Comparison of ENCODE assay signal across 1 cellular context in the genomic region with DNA sequence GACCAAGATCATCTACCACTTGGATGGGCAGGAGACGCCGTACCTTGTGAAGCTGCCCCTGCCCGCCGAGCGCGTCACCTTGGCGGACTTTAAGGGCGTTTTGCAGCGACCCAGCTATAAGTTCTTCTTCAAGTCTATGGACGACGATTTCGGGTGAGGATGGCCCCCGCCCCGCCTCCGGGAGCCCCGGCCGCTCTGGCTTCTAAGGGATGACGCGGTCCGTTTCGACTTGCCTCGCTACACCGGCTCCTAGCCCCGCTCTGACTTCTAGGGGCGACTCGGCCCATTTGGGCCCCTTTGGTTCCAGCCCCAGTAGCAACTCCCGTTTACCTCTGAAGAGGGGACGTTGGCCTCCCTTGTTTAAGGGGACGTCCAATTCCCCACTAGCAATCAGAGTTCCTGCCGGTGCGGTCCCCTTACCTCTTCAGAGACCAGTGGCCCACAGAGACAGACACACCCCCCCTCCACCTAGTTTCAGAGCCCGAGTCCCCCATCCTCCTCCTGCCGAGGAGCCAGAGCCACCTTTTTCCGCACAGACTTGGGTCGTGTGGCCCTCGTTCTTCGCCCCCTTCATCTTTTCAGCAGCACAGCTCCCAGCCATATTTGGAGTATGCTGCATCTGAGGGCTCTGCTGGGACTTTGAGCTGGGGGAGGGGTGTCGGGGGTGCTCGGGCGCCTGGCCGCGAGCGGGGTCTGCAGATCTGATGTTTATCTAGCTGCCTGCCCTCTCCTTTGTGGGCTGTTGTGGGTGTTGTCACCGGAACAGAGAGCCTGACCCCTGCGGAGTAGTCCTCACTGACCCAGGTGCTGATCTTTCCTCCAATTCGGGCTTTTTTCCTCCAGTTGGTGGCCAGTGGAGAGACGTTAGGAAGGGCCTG.
A peak's percentile ranks its signal among the peaks of the same experiment; 100 is the strongest.
TF ChIP-seq lines count a peak whose summit lies in the region.

No MANE protein-coding gene starts in this region.

TF ChIP-seq in K562, 482 proteins besides CTCF, POLR2A, EP300 and RAD21 (continued from another document and continues in another):
- TF ChIP-seq, protein P1, sequence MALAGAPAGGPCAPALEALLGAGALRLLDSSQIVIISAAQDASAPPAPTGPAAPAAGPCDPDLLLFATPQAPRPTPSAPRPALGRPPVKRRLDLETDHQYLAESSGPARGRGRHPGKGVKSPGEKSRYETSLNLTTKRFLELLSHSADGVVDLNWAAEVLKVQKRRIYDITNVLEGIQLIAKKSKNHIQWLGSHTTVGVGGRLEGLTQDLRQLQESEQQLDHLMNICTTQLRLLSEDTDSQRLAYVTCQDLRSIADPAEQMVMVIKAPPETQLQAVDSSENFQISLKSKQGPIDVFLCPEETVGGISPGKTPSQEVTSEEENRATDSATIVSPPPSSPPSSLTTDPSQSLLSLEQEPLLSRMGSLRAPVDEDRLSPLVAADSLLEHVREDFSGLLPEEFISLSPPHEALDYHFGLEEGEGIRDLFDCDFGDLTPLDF (CRISPR knock-in tag; IDR thresholded peaks at IDR 0.05) = peak; percentile 52; the same call in 1 of the 2 replicates
- TF ChIP-seq HEY1 (CRISPR knock-in tag; IDR thresholded peaks at IDR 0.05; ENCODE audit: borderline replicate concordance) (no peak), MEIS2 (IDR thresholded peaks at IDR 0.05; ENCODE audit: partially characterized antibody) (no peak), ATF7 (IDR thresholded peaks at IDR 0.05) (0 out of 2 replicates have a peak, but pooled peaks have one; percentile 11), MEF2A (IDR thresholded peaks at IDR 0.05; ENCODE audit: control insufficient read depth, low read depth, low read length) (no peak), ZNF707 (CRISPR knock-in tag; conservative IDR thresholded peaks at IDR 0.05) (no peak), YY1 (IDR thresholded peaks at IDR 0.05; ENCODE audit: borderline replicate concordance in 1 of 3, control insufficient read depth in 1 of 3, extremely low read depth in 1 of 3, insufficient read depth in 3 of 3, insufficient read length in 1 of 3, insufficient replicate concordance in 2 of 3, low read depth in 1 of 3, low read length in 2 of 3) (peak in 1 of 3 experiments; percentile 5), ZNF76 (CRISPR knock-in tag; IDR thresholded peaks at IDR 0.05; ENCODE audit: borderline replicate concordance) (no peak), HDAC1 (IDR thresholded peaks at IDR 0.05) (0 out of 4 replicates have a peak, but pooled peaks of 1 of the 2 experiments have one; percentile 28), EP400 (IDR thresholded peaks at IDR 0.05) (0 out of 2 replicates have a peak, but pooled peaks have one; percentile 11), KLF13 (tag; IDR thresholded peaks at IDR 0.05; ENCODE audit: borderline replicate concordance, low read depth) (no peak), ZBTB7A (IDR thresholded peaks at IDR 0.05; ENCODE audit: borderline replicate concordance, control insufficient read depth, low read depth, low read length) (0 out of 2 replicates have a peak, but pooled peaks have one; percentile 24), PHTF2 (CRISPR knock-in tag; IDR thresholded peaks at IDR 0.05) (no peak), PML (IDR thresholded peaks at IDR 0.05; ENCODE audit: low read length) (no peak), CBFA2T3 (IDR thresholded peaks at IDR 0.05) (no peak), CHD2 (IDR thresholded peaks at IDR 0.05; ENCODE audit: low read depth, low read length) (no peak), TAF7 (tag; IDR thresholded peaks at IDR 0.05) (no peak), ZSCAN29 (IDR thresholded peaks at IDR 0.05) (peak; percentile 79; the same call in 1 of the 2 replicates), HDAC2 (IDR thresholded peaks at IDR 0.05) (no peak), FOXM1 (IDR thresholded peaks at IDR 0.05; ENCODE audit: low read depth) (no peak), FOXM1 (CRISPR knock-in tag; IDR thresholded peaks at IDR 0.05; ENCODE audit: low read depth) (0 out of 2 replicates have a peak, but pooled peaks have one; percentile 31), SAFB (IDR thresholded peaks at IDR 0.05; ENCODE audit: borderline replicate concordance, low read depth, low read length) (no peak), SMAD4 (CRISPR knock-in tag; conservative IDR thresholded peaks at IDR 0.05) (peak; percentile 17; the same call in 1 of the 2 replicates), TOE1 (IDR thresholded peaks at IDR 0.05; ENCODE audit: borderline replicate concordance) (0 out of 2 replicates have a peak, but pooled peaks have one; percentile 27), TOE1 (CRISPR knock-in tag; IDR thresholded peaks at IDR 0.05; ENCODE audit: borderline replicate concordance, low read depth) (no peak), CBX8 (IDR thresholded peaks at IDR 0.05; ENCODE audit: borderline replicate concordance, extremely low read depth, low read depth, low read length, poor library complexity, severe bottlenecking) (no peak), SRF (CRISPR knock-in tag; IDR thresholded peaks at IDR 0.05) (no peak), FUS (optimal IDR thresholded peaks at IDR 0.05; ENCODE audit: low read depth, low read length) (no peak), HDAC6 (IDR thresholded peaks at IDR 0.05; ENCODE audit: low read depth, low read length) (no peak), ESRRB (CRISPR knock-in tag; IDR thresholded peaks at IDR 0.05; ENCODE audit: borderline replicate concordance) (no peak), POLR2AphosphoS2 (IDR thresholded peaks at IDR 0.05; ENCODE audit: low read length) (no peak)
- TF ChIP-seq, protein P2, sequence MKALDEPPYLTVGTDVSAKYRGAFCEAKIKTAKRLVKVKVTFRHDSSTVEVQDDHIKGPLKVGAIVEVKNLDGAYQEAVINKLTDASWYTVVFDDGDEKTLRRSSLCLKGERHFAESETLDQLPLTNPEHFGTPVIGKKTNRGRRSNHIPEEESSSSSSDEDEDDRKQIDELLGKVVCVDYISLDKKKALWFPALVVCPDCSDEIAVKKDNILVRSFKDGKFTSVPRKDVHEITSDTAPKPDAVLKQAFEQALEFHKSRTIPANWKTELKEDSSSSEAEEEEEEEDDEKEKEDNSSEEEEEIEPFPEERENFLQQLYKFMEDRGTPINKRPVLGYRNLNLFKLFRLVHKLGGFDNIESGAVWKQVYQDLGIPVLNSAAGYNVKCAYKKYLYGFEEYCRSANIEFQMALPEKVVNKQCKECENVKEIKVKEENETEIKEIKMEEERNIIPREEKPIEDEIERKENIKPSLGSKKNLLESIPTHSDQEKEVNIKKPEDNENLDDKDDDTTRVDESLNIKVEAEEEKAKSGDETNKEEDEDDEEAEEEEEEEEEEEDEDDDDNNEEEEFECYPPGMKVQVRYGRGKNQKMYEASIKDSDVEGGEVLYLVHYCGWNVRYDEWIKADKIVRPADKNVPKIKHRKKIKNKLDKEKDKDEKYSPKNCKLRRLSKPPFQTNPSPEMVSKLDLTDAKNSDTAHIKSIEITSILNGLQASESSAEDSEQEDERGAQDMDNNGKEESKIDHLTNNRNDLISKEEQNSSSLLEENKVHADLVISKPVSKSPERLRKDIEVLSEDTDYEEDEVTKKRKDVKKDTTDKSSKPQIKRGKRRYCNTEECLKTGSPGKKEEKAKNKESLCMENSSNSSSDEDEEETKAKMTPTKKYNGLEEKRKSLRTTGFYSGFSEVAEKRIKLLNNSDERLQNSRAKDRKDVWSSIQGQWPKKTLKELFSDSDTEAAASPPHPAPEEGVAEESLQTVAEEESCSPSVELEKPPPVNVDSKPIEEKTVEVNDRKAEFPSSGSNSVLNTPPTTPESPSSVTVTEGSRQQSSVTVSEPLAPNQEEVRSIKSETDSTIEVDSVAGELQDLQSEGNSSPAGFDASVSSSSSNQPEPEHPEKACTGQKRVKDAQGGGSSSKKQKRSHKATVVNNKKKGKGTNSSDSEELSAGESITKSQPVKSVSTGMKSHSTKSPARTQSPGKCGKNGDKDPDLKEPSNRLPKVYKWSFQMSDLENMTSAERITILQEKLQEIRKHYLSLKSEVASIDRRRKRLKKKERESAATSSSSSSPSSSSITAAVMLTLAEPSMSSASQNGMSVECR (CRISPR knock-in tag; IDR thresholded peaks at IDR 0.05) = peak; percentile 29; the same call in 1 of the 2 replicates
- TF ChIP-seq, protein P3, sequence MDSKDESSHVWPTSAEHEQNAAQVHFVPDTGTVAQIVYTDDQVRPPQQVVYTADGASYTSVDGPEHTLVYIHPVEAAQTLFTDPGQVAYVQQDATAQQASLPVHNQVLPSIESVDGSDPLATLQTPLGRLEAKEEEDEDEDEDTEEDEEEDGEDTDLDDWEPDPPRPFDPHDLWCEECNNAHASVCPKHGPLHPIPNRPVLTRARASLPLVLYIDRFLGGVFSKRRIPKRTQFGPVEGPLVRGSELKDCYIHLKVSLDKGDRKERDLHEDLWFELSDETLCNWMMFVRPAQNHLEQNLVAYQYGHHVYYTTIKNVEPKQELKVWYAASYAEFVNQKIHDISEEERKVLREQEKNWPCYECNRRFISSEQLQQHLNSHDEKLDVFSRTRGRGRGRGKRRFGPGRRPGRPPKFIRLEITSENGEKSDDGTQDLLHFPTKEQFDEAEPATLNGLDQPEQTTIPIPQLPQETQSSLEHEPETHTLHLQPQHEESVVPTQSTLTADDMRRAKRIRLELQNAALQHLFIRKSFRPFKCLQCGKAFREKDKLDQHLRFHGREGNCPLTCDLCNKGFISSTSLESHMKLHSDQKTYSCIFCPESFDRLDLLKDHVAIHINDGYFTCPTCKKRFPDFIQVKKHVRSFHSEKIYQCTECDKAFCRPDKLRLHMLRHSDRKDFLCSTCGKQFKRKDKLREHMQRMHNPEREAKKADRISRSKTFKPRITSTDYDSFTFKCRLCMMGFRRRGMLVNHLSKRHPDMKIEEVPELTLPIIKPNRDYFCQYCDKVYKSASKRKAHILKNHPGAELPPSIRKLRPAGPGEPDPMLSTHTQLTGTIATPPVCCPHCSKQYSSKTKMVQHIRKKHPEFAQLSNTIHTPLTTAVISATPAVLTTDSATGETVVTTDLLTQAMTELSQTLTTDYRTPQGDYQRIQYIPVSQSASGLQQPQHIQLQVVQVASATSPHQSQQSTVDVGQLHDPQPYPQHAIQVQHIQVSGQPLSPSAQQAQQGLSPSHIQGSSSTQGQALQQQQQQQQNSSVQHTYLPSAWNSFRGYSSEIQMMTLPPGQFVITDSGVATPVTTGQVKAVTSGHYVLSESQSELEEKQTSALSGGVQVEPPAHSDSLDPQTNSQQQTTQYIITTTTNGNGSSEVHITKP (IDR thresholded peaks at IDR 0.05; ENCODE audit: partially characterized antibody) = peak; percentile 86
- TF ChIP-seq, protein P4, sequence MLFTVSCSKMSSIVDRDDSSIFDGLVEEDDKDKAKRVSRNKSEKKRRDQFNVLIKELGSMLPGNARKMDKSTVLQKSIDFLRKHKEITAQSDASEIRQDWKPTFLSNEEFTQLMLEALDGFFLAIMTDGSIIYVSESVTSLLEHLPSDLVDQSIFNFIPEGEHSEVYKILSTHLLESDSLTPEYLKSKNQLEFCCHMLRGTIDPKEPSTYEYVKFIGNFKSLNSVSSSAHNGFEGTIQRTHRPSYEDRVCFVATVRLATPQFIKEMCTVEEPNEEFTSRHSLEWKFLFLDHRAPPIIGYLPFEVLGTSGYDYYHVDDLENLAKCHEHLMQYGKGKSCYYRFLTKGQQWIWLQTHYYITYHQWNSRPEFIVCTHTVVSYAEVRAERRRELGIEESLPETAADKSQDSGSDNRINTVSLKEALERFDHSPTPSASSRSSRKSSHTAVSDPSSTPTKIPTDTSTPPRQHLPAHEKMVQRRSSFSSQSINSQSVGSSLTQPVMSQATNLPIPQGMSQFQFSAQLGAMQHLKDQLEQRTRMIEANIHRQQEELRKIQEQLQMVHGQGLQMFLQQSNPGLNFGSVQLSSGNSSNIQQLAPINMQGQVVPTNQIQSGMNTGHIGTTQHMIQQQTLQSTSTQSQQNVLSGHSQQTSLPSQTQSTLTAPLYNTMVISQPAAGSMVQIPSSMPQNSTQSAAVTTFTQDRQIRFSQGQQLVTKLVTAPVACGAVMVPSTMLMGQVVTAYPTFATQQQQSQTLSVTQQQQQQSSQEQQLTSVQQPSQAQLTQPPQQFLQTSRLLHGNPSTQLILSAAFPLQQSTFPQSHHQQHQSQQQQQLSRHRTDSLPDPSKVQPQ (CRISPR knock-in tag; IDR thresholded peaks at IDR 0.05; ENCODE audit: borderline replicate concordance) = no peak
- TF ChIP-seq, protein P5, sequence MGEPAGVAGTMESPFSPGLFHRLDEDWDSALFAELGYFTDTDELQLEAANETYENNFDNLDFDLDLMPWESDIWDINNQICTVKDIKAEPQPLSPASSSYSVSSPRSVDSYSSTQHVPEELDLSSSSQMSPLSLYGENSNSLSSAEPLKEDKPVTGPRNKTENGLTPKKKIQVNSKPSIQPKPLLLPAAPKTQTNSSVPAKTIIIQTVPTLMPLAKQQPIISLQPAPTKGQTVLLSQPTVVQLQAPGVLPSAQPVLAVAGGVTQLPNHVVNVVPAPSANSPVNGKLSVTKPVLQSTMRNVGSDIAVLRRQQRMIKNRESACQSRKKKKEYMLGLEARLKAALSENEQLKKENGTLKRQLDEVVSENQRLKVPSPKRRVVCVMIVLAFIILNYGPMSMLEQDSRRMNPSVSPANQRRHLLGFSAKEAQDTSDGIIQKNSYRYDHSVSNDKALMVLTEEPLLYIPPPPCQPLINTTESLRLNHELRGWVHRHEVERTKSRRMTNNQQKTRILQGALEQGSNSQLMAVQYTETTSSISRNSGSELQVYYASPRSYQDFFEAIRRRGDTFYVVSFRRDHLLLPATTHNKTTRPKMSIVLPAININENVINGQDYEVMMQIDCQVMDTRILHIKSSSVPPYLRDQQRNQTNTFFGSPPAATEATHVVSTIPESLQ (CRISPR knock-in tag; IDR thresholded peaks at IDR 0.05) = 0 out of 2 replicates have a peak, but pooled peaks have one; percentile 30
- TF ChIP-seq, protein P6, sequence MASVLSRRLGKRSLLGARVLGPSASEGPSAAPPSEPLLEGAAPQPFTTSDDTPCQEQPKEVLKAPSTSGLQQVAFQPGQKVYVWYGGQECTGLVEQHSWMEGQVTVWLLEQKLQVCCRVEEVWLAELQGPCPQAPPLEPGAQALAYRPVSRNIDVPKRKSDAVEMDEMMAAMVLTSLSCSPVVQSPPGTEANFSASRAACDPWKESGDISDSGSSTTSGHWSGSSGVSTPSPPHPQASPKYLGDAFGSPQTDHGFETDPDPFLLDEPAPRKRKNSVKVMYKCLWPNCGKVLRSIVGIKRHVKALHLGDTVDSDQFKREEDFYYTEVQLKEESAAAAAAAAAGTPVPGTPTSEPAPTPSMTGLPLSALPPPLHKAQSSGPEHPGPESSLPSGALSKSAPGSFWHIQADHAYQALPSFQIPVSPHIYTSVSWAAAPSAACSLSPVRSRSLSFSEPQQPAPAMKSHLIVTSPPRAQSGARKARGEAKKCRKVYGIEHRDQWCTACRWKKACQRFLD (CRISPR knock-in tag; IDR thresholded peaks at IDR 0.05) = no peak
- TF ChIP-seq, protein P7, sequence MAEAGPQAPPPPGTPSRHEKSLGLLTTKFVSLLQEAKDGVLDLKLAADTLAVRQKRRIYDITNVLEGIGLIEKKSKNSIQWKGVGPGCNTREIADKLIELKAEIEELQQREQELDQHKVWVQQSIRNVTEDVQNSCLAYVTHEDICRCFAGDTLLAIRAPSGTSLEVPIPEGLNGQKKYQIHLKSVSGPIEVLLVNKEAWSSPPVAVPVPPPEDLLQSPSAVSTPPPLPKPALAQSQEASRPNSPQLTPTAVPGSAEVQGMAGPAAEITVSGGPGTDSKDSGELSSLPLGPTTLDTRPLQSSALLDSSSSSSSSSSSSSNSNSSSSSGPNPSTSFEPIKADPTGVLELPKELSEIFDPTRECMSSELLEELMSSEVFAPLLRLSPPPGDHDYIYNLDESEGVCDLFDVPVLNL (CRISPR knock-in tag; IDR thresholded peaks at IDR 0.05; ENCODE audit: low read depth) = 0 out of 2 replicates have a peak, but pooled peaks have one; percentile 19
- TF ChIP-seq, protein P8, sequence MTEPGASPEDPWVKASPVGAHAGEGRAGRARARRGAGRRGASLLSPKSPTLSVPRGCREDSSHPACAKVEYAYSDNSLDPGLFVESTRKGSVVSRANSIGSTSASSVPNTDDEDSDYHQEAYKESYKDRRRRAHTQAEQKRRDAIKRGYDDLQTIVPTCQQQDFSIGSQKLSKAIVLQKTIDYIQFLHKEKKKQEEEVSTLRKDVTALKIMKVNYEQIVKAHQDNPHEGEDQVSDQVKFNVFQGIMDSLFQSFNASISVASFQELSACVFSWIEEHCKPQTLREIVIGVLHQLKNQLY (CRISPR knock-in tag; conservative IDR thresholded peaks at IDR 0.05) = 0 out of 4 replicates have a peak, but pooled peaks of 1 of the 2 experiments have one; percentile 20
